20 cellular contexts compared by ENCODE assay signal in genomic region chr6:678515-678914, GRCh38. TPM values are rescaled to one million over a fixed set of nuclear protein-coding genes. Genes with fewer than 3 reads are reported as not detected.
"Had no signal": no experiment of that assay in that cellular context is flagged by ENCODE, and none has a peak within 500 bp of the region (broad histone marks: within the 10 kb centered on the region; RNA-seq: fewer than 3 reads in every experiment).

No MANE protein-coding gene starts in this region.

- H3K36me3 ChIP-seq: esophagus squamous epithelium, ovary, right atrium auricular region, sigmoid colon, stomach had no signal

- H3K27me3 ChIP-seq: esophagus squamous epithelium, foreskin keratinocyte, ovary, right atrium auricular region, sigmoid colon, stomach had no signal

- H3K27ac Mint-ChIP-seq: dendritic cell treated with granulocyte-macrophage colony-stimulating factor and Interleukin-4, amounts not matched to agents 40 ng/mL and 50 ng/mL, for 4 days; effector memory CD8-positive, alpha-beta T cell; natural killer cell; stimulated activated naive B cell treated with anti-CD40 and anti-IgM and Interleukin-4, amounts not matched to agents 10 μg/mL and 1 μg/mL and 100 μg/mL, for 72 hours had no signal

- H3K9me3 Mint-ChIP-seq: dendritic cell treated with granulocyte-macrophage colony-stimulating factor and Interleukin-4, amounts not matched to agents 40 ng/mL and 50 ng/mL, for 4 days; effector memory CD8-positive, alpha-beta T cell; natural killer cell; neural crest cell; stimulated activated naive B cell treated with anti-CD40 and anti-IgM and Interleukin-4, amounts not matched to agents 10 μg/mL and 1 μg/mL and 100 μg/mL, for 72 hours had no signal

- H3K4me3 Mint-ChIP-seq: dendritic cell treated with granulocyte-macrophage colony-stimulating factor and Interleukin-4, amounts not matched to agents 40 ng/mL and 50 ng/mL, for 4 days; effector memory CD8-positive, alpha-beta T cell; natural killer cell; neural crest cell; stimulated activated naive B cell treated with anti-CD40 and anti-IgM and Interleukin-4, amounts not matched to agents 10 μg/mL and 1 μg/mL and 100 μg/mL, for 72 hours had no signal

- H3K36me3 Mint-ChIP-seq: natural killer cell had no signal

- DNase-seq: effector memory CD8-positive, alpha-beta T cell; esophagus squamous epithelium; foreskin keratinocyte; kidney glomerular epithelial cell; mammary epithelial cell; natural killer cell; ovary; sigmoid colon; stimulated activated CD4-positive, alpha-beta T cell treated with anti-CD3 and anti-CD28 coated beads, Interleukin-2, amount 100 ng/mL, for 24 hours; stimulated activated CD4-positive, alpha-beta T cell treated with anti-CD3 and anti-CD28 coated beads, Interleukin-4, amount 100 ng/mL, for 4 hours; stimulated activated naive B cell treated with anti-CD40 and anti-IgM and Interleukin-4, amounts not matched to agents 10 μg/mL and 1 μg/mL and 100 μg/mL, for 72 hours; stomach; trophoblast cell had no signal

- H3K4me3 ChIP-seq: esophagus squamous epithelium, ovary, right atrium auricular region, sigmoid colon, skin epidermis, stomach had no signal

- H3K27ac ChIP-seq: epithelial cell of prostate, esophagus squamous epithelium, foreskin keratinocyte, ovary, right atrium auricular region, skin epidermis, stomach had no signal

- H3K27me3 Mint-ChIP-seq: dendritic cell treated with granulocyte-macrophage colony-stimulating factor and Interleukin-4, amounts not matched to agents 40 ng/mL and 50 ng/mL, for 4 days; effector memory CD8-positive, alpha-beta T cell; stimulated activated naive B cell treated with anti-CD40 and anti-IgM and Interleukin-4, amounts not matched to agents 10 μg/mL and 1 μg/mL and 100 μg/mL, for 72 hours had no signal

- FAIRE-seq: islet of Langerhans had no signal

- H3K4me1 ChIP-seq: right atrium auricular region had no signal

- H3K9me3 ChIP-seq: esophagus squamous epithelium, ovary, right atrium auricular region, sigmoid colon, stomach had no signal

RNA-seq across cellular contexts. Expression of gene HUS1B, which starts 21.6 kb away (rescaled TPM):
- total RNA-seq: myocyte had no signal
